1 cellular context compared by ENCODE assay signal in genomic region chr16:12609937-12610699, GRCh38.
TF ChIP-seq lines count a peak whose summit lies in the region.

No MANE protein-coding gene starts in this region.

TF ChIP-seq in HepG2, 621 proteins besides CTCF, POLR2A, EP300 and RAD21 (continued from another document and continues in another):
- TF ChIP-seq ZHX1 (CRISPR knock-in tag; IDR thresholded peaks at IDR 0.05; ENCODE audit: low read depth), result no peak
- no peak for TF ChIP-seq CREB1 (IDR thresholded peaks at IDR 0.05)
- no peak for TF ChIP-seq CREB1 (CRISPR knock-in tag; IDR thresholded peaks at IDR 0.05)
- no peak for TF ChIP-seq TBL1XR1 (IDR thresholded peaks at IDR 0.05; ENCODE audit: borderline replicate concordance, low read length, partially characterized antibody)
- TF ChIP-seq PHF8 (CRISPR knock-in tag; IDR thresholded peaks at IDR 0.05), result no peak
- no peak for TF ChIP-seq ZNF790 (CRISPR knock-in tag; IDR thresholded peaks at IDR 0.05; ENCODE audit: borderline replicate concordance)
- TF ChIP-seq ZNF564 (CRISPR knock-in tag; IDR thresholded peaks at IDR 0.05), result no peak
- peak; percentile 76 for TF ChIP-seq POGZ (CRISPR knock-in tag; IDR thresholded peaks at IDR 0.05)
- no peak for TF ChIP-seq ZNF10 (CRISPR knock-in tag; IDR thresholded peaks at IDR 0.05; ENCODE audit: borderline replicate concordance, low read depth)
- TF ChIP-seq ZBTB4 (CRISPR knock-in tag; IDR thresholded peaks at IDR 0.05; ENCODE audit: borderline replicate concordance), result peak; percentile 58; the same call in 1 of the 2 replicates
- no peak for TF ChIP-seq ZNF883 (CRISPR knock-in tag; IDR thresholded peaks at IDR 0.05; ENCODE audit: not compliant biosample characterization)
- no peak for TF ChIP-seq CHD2 (IDR thresholded peaks at IDR 0.05; ENCODE audit: low read depth, low read length)
- TF ChIP-seq ZMYM3 (CRISPR knock-in tag; IDR thresholded peaks at IDR 0.05), result no peak
- TF ChIP-seq ZNF318 (CRISPR knock-in tag; IDR thresholded peaks at IDR 0.05), result no peak; the same call in 1 of the 2 replicates
- no peak for TF ChIP-seq SOX6 (IDR thresholded peaks at IDR 0.05)
- peak; percentile 75; the same call in 1 of the 2 replicates for TF ChIP-seq SOX6 (CRISPR knock-in tag; IDR thresholded peaks at IDR 0.05)
- TF ChIP-seq MIER2 (CRISPR knock-in tag; IDR thresholded peaks at IDR 0.05), result no peak
- no peak for TF ChIP-seq MNT (IDR thresholded peaks at IDR 0.05)
- no peak for TF ChIP-seq EED (CRISPR knock-in tag; IDR thresholded peaks at IDR 0.05)
- TF ChIP-seq ZNF766 (CRISPR knock-in tag; IDR thresholded peaks at IDR 0.05; ENCODE audit: borderline replicate concordance), result no peak
- no peak for TF ChIP-seq ZMAT5 (CRISPR knock-in tag; IDR thresholded peaks at IDR 0.05; ENCODE audit: borderline replicate concordance, low read depth)
- TF ChIP-seq ZNF142 (CRISPR knock-in tag; IDR thresholded peaks at IDR 0.05), result no peak
- no peak for TF ChIP-seq FOXM1 (CRISPR knock-in tag; IDR thresholded peaks at IDR 0.05)
- TF ChIP-seq DPF2 (CRISPR knock-in tag; IDR thresholded peaks at IDR 0.05; ENCODE audit: borderline replicate concordance, low read depth), result 0 out of 2 replicates have a peak, but pooled peaks have one; percentile 35
- TF ChIP-seq SMAD9 (CRISPR knock-in tag; IDR thresholded peaks at IDR 0.05), result no peak
- no peak for TF ChIP-seq SRSF1 (optimal IDR thresholded peaks at IDR 0.05; ENCODE audit: low read depth, low read length)
- TF ChIP-seq ZNF12 (CRISPR knock-in tag; IDR thresholded peaks at IDR 0.05), result no peak
- TF ChIP-seq NCOA1 (CRISPR knock-in tag; IDR thresholded peaks at IDR 0.05), result no peak
- no peak for TF ChIP-seq SNAI1 (CRISPR knock-in tag; IDR thresholded peaks at IDR 0.05; ENCODE audit: borderline replicate concordance)
- no peak for TF ChIP-seq SATB2 (CRISPR knock-in tag; IDR thresholded peaks at IDR 0.05)
- TF ChIP-seq RNF2 (conservative IDR thresholded peaks at IDR 0.05; ENCODE audit: low read depth), result no peak
- no peak for TF ChIP-seq ZNF784 (CRISPR knock-in tag; IDR thresholded peaks at IDR 0.05; ENCODE audit: borderline replicate concordance)
- no peak for TF ChIP-seq KAT2B (IDR thresholded peaks at IDR 0.05; ENCODE audit: borderline replicate concordance, low read depth, low read length)
- no peak for TF ChIP-seq ARNTL (CRISPR knock-in tag; IDR thresholded peaks at IDR 0.05)
- no peak for TF ChIP-seq ZNF788 (CRISPR knock-in tag; IDR thresholded peaks at IDR 0.05; ENCODE audit: borderline replicate concordance)
- TF ChIP-seq ZNF230 (CRISPR knock-in tag; IDR thresholded peaks at IDR 0.05), result no peak
- 0 out of 2 replicates have a peak, but pooled peaks have one; percentile 29 for TF ChIP-seq ZFP90 (CRISPR knock-in tag; IDR thresholded peaks at IDR 0.05; ENCODE audit: borderline replicate concordance)
- TF ChIP-seq ZBTB8A (CRISPR knock-in tag; IDR thresholded peaks at IDR 0.05; ENCODE audit: borderline replicate concordance, low read depth), result no peak
- peak; percentile 74 for TF ChIP-seq SMYD3 (CRISPR knock-in tag; IDR thresholded peaks at IDR 0.05)
